In genomic region chr14:103385153-103385993, GRCh38 we compare ENCODE assay signal across 1 cellular context.
A peak's percentile ranks its signal among the peaks of the same experiment; 100 is the strongest.
TF ChIP-seq lines count a peak whose summit lies in the region.

Gene MARK3, plus strand, starts transcription at chr14:103385415. Its CDS starts 615 bp downstream, at chr14:103386030.

TF ChIP-seq in GM12878, 131 proteins besides CTCF, POLR2A, EP300 and RAD21 (continued from another document and continues in another):
- TF ChIP-seq, protein P1, sequence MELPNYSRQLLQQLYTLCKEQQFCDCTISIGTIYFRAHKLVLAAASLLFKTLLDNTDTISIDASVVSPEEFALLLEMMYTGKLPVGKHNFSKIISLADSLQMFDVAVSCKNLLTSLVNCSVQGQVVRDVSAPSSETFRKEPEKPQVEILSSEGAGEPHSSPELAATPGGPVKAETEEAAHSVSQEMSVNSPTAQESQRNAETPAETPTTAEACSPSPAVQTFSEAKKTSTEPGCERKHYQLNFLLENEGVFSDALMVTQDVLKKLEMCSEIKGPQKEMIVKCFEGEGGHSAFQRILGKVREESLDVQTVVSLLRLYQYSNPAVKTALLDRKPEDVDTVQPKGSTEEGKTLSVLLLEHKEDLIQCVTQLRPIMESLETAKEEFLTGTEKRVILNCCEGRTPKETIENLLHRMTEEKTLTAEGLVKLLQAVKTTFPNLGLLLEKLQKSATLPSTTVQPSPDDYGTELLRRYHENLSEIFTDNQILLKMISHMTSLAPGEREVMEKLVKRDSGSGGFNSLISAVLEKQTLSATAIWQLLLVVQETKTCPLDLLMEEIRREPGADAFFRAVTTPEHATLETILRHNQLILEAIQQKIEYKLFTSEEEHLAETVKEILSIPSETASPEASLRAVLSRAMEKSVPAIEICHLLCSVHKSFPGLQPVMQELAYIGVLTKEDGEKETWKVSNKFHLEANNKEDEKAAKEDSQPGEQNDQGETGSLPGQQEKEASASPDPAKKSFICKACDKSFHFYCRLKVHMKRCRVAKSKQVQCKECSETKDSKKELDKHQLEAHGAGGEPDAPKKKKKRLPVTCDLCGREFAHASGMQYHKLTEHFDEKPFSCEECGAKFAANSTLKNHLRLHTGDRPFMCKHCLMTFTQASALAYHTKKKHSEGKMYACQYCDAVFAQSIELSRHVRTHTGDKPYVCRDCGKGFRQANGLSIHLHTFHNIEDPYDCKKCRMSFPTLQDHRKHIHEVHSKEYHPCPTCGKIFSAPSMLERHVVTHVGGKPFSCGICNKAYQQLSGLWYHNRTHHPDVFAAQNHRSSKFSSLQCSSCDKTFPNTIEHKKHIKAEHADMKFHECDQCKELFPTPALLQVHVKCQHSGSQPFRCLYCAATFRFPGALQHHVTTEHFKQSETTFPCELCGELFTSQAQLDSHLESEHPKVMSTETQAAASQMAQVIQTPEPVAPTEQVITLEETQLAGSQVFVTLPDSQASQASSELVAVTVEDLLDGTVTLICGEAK (IDR thresholded peaks at IDR 0.05; ENCODE audit: borderline replicate concordance): peak; percentile 93
- TF ChIP-seq ZNF622 (IDR thresholded peaks at IDR 0.05): no peak
- TF ChIP-seq RFX5 (IDR thresholded peaks at IDR 0.05; ENCODE audit: low read depth, low read length): peak; percentile 98
- TF ChIP-seq DPF2 (IDR thresholded peaks at IDR 0.05): peak; percentile 60
- TF ChIP-seq ZZZ3 (IDR thresholded peaks at IDR 0.05; ENCODE audit: control insufficient read depth, insufficient read length, low read depth): no peak
- no peak for TF ChIP-seq ZNF384 (IDR thresholded peaks at IDR 0.05; ENCODE audit: borderline replicate concordance, low read depth, low read length)
- TF ChIP-seq IKZF2 (IDR thresholded peaks at IDR 0.05): no peak
- TF ChIP-seq CUX1 (IDR thresholded peaks at IDR 0.05; ENCODE audit: insufficient replicate concordance, low read depth, low read length): no peak
- TF ChIP-seq ATF2 (IDR thresholded peaks at IDR 0.05; ENCODE audit: low read length): no peak
- TF ChIP-seq, protein P2, sequence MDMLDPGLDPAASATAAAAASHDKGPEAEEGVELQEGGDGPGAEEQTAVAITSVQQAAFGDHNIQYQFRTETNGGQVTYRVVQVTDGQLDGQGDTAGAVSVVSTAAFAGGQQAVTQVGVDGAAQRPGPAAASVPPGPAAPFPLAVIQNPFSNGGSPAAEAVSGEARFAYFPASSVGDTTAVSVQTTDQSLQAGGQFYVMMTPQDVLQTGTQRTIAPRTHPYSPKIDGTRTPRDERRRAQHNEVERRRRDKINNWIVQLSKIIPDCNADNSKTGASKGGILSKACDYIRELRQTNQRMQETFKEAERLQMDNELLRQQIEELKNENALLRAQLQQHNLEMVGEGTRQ (IDR thresholded peaks at IDR 0.05; ENCODE audit: borderline replicate concordance, low read depth, low read length): no peak
- no peak for TF ChIP-seq BCLAF1 (IDR thresholded peaks at IDR 0.05)
- TF ChIP-seq CBX3 (IDR thresholded peaks at IDR 0.05; ENCODE audit: borderline replicate concordance, low read depth): no peak
- no peak for TF ChIP-seq CHD4 (IDR thresholded peaks at IDR 0.05)
- TF ChIP-seq FOXK2 (IDR thresholded peaks at IDR 0.05): no peak
- TF ChIP-seq ATF7 (IDR thresholded peaks at IDR 0.05; ENCODE audit: low read depth): no peak
- TF ChIP-seq, protein P3, sequence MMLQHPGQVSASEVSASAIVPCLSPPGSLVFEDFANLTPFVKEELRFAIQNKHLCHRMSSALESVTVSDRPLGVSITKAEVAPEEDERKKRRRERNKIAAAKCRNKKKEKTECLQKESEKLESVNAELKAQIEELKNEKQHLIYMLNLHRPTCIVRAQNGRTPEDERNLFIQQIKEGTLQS (IDR thresholded peaks at IDR 0.05; ENCODE audit: borderline replicate concordance, extremely low read depth, low read depth, low read length): no peak
- no peak for TF ChIP-seq KAT2A (conservative IDR thresholded peaks at IDR 0.05; ENCODE audit: control insufficient read depth, low read depth, low read length)
- TF ChIP-seq, protein P4, sequence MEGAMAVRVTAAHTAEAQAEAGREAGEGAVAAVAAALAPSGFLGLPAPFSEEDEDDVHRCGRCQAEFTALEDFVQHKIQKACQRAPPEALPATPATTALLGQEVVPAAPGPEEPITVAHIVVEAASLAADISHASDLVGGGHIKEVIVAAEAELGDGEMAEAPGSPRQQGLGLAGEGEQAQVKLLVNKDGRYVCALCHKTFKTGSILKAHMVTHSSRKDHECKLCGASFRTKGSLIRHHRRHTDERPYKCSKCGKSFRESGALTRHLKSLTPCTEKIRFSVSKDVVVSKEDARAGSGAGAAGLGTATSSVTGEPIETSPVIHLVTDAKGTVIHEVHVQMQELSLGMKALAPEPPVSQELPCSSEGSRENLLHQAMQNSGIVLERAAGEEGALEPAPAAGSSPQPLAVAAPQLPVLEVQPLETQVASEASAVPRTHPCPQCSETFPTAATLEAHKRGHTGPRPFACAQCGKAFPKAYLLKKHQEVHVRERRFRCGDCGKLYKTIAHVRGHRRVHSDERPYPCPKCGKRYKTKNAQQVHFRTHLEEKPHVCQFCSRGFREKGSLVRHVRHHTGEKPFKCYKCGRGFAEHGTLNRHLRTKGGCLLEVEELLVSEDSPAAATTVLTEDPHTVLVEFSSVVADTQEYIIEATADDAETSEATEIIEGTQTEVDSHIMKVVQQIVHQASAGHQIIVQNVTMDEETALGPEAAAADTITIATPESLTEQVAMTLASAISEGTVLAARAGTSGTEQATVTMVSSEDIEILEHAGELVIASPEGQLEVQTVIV (IDR thresholded peaks at IDR 0.05; ENCODE audit: borderline replicate concordance, partially characterized antibody): no peak
- TF ChIP-seq PAX5 (IDR thresholded peaks at IDR 0.05; ENCODE audit: borderline replicate concordance, low read depth, low read length): peak; percentile 3; the same call in 1 of the 2 replicates
- no peak for TF ChIP-seq HDAC6 (IDR thresholded peaks at IDR 0.05; ENCODE audit: unreplicated experiment)
- TF ChIP-seq WRNIP1 (IDR thresholded peaks at IDR 0.05; ENCODE audit: borderline replicate concordance, low read depth, low read length): 0 out of 2 replicates have a peak, but pooled peaks have one; percentile 43
- TF ChIP-seq MXI1 (IDR thresholded peaks at IDR 0.05; ENCODE audit: low read depth, low read length): peak; percentile 94
- TF ChIP-seq SRF (IDR thresholded peaks at IDR 0.05; ENCODE audit: low read depth in 2 of 2, low read length in 2 of 2): no peak
- TF ChIP-seq, protein P5, sequence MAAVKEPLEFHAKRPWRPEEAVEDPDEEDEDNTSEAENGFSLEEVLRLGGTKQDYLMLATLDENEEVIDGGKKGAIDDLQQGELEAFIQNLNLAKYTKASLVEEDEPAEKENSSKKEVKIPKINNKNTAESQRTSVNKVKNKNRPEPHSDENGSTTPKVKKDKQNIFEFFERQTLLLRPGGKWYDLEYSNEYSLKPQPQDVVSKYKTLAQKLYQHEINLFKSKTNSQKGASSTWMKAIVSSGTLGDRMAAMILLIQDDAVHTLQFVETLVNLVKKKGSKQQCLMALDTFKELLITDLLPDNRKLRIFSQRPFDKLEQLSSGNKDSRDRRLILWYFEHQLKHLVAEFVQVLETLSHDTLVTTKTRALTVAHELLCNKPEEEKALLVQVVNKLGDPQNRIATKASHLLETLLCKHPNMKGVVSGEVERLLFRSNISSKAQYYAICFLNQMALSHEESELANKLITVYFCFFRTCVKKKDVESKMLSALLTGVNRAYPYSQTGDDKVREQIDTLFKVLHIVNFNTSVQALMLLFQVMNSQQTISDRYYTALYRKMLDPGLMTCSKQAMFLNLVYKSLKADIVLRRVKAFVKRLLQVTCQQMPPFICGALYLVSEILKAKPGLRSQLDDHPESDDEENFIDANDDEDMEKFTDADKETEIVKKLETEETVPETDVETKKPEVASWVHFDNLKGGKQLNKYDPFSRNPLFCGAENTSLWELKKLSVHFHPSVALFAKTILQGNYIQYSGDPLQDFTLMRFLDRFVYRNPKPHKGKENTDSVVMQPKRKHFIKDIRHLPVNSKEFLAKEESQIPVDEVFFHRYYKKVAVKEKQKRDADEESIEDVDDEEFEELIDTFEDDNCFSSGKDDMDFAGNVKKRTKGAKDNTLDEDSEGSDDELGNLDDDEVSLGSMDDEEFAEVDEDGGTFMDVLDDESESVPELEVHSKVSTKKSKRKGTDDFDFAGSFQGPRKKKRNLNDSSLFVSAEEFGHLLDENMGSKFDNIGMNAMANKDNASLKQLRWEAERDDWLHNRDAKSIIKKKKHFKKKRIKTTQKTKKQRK (IDR thresholded peaks at IDR 0.05; ENCODE audit: low read depth, low read length): no peak
- peak; percentile 49 for TF ChIP-seq SP1 (IDR thresholded peaks at IDR 0.05; ENCODE audit: low read depth, low read length)
- no peak for TF ChIP-seq MYB (IDR thresholded peaks at IDR 0.05; ENCODE audit: borderline replicate concordance, low read depth, low read length)
- no peak for TF ChIP-seq SREBF2 (IDR thresholded peaks at IDR 0.05; ENCODE audit: low read length)
- TF ChIP-seq MTA2 (IDR thresholded peaks at IDR 0.05; ENCODE audit: low read depth): no peak
- TF ChIP-seq CBFB (IDR thresholded peaks at IDR 0.05; ENCODE audit: low read depth): no peak
- TF ChIP-seq YY1 (IDR thresholded peaks at IDR 0.05; ENCODE audit: low read depth, low read length): peak; percentile 99
- TF ChIP-seq, protein P6, sequence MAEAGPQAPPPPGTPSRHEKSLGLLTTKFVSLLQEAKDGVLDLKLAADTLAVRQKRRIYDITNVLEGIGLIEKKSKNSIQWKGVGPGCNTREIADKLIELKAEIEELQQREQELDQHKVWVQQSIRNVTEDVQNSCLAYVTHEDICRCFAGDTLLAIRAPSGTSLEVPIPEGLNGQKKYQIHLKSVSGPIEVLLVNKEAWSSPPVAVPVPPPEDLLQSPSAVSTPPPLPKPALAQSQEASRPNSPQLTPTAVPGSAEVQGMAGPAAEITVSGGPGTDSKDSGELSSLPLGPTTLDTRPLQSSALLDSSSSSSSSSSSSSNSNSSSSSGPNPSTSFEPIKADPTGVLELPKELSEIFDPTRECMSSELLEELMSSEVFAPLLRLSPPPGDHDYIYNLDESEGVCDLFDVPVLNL (IDR thresholded peaks at IDR 0.05; ENCODE audit: low read depth, low read length): 0 out of 2 replicates have a peak, but pooled peaks have one; percentile 20
